Comparison of ENCODE assay signal across 27 cellular contexts in the genomic region with DNA sequence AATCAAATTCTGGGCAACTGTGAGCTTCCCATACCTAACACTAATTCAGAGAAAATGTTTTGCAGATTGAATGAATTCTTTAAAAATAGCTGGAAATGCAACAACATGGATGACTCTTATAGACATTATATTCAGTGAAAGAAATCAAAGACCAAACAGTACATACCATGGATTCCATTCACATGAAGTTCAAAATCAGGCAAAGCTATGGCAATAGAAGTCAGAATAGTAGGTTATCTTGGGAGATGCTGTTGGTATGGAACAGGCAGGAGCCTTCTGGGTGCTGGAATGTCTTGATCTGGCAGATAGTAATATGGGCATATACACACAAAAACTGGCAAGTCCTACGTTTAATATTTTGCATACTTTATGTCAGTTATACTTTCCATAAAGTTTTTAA. TPM values are rescaled to one million over a fixed set of nuclear protein-coding genes. Genes with fewer than 3 reads are reported as not detected.
DNase-seq lines count a peak whose midpoint lies in the region; ATAC-seq and TF ChIP-seq lines count a peak whose summit lies in the region.
"Had no signal": no experiment of that assay in that cellular context is flagged by ENCODE, and none has a peak within 500 bp of the region (broad histone marks: within the 10 kb centered on the region; RNA-seq: fewer than 3 reads in every experiment).

No MANE protein-coding gene starts in this region.

- H3K4ac ChIP-seq in IMR-90 (ENCODE audit: low read depth, low read length), result no peak overlapping the region

- no CpG with 5 or more reads among the region's 1 CpG for WGBS in IMR-90 (ENCODE audit: extremely low coverage in 2 of 2, insufficient read length in 1 of 2), 2 experiments
- 13 to 33% (median 21%) methylated on average over 1 of the region's 1 CpG for whole genome bisulfite sequencing in ovary, 3 donors

- H3K9ac ChIP-seq in IMR-90 (ENCODE audit: low read depth, low read length), result no peak overlapping the region

- BruUV-seq in IMR-90 (replicated peaks; lab: Mats Ljungman, UMichigan), result no TSS peak

- H2BK120ac ChIP-seq in IMR-90 (ENCODE audit: low read depth, low read length), result no peak overlapping the region; the same call in 1 of the 2 replicates

- H3K9me3 ChIP-seq in AG04450 (ENCODE audit: control insufficient read depth, insufficient read depth, low read length) (no peaks in the 10 kb centered on the region), IMR-90 (ENCODE audit: control insufficient read depth, insufficient read depth, low read length) (no peaks in the 10 kb centered on the region), ovary (no peaks in the 10 kb centered on the region)
- H3K9me3 ChIP-seq: gastroesophageal sphincter, right lobe of liver, upper lobe of left lung had no signal

- H2BK5ac ChIP-seq in IMR-90 (ENCODE audit: low read depth, low read length, poor library complexity, severe bottlenecking), result no peak overlapping the region

- no peak overlapping the region for H2AK9ac ChIP-seq in IMR-90 (replicated peaks; ENCODE audit: low read depth, low read length, poor library complexity)

- H3K4me1 ChIP-seq in IMR-90 (ENCODE audit: control insufficient read depth, insufficient read depth, low read length), result no peaks in the 10 kb centered on the region
- no peaks in the 10 kb centered on the region for H3K4me1 ChIP-seq in ovary (ENCODE audit: insufficient read depth)
- H3K4me1 ChIP-seq: gastroesophageal sphincter, right lobe of liver, upper lobe of left lung had no signal

- peak; percentile 95 for ATAC-seq in IMR-90 (ENCODE audit: low read depth)
- ATAC-seq in GM19463 (IDR thresholded peaks at IDR 0.05; ENCODE audit: unreplicated experiment), result no peak
- ATAC-seq: gastroesophageal sphincter; left lobe of liver; right lobe of liver; stimulated activated naive CD8-positive, alpha-beta T cell treated with anti-CD3 and anti-CD28 coated beads, Interleukin-15, amount 100 ng/mL, for 72 hours had no signal

- H3K79me1 ChIP-seq in IMR-90 (ENCODE audit: low read depth in 1 of 2, low read length in 2 of 2), result no peaks in the 10 kb centered on the region

- H2BK20ac ChIP-seq in IMR-90 (ENCODE audit: low read depth, low read length), result no peak overlapping the region

- DNase-seq in AG04450 (ENCODE audit: low read depth, low spot score) (peak; percentile 0), IMR-90 (peak; percentile 41), brain microvascular endothelial cell (peak; percentile 14), iris pigment epithelial cell (ENCODE audit: low read depth) (peak; percentile 49), H7 (no peak), HuH-7.5 (ENCODE audit: low spot score) (no peak), ovary (no peak)
- DNase-seq: activated CD4-positive, alpha-beta T cell treated with anti-CD3 and anti-CD28 coated beads for 48 hours; activated CD8-positive, alpha-beta memory T cell treated with anti-CD3 and anti-CD28 coated beads, Interleukin-2, amount 50 U/mL, for 48 hours; activated gamma-delta T cell; AML-193; amygdala; Kasumi-1; NCI-H1436; NCI-H345; NK-92 treated with Interleukin-12 subunit alpha and Interleukin-12 subunit beta, amount 100 ng/mL, for 24 hours; right lobe of liver; stimulated activated naive CD8-positive, alpha-beta T cell treated with anti-CD3 and anti-CD28 coated beads, Interleukin-15, amount 100 ng/mL, for 72 hours; SW 1271; upper lobe of left lung had no signal

- H4K91ac ChIP-seq in IMR-90 (ENCODE audit: insufficient read depth, low read depth, low read length), result no peak overlapping the region

- H4K20me1 ChIP-seq in IMR-90 (ENCODE audit: insufficient read depth, low read length), result no peaks in the 10 kb centered on the region

- H2AFZ ChIP-seq in IMR-90 (replicated peaks; ENCODE audit: low read length, poor library complexity), result no peak overlapping the region

- H3K56ac ChIP-seq in IMR-90 (ENCODE audit: extremely low read depth, insufficient read depth, low read length), result no peak overlapping the region

- H3K27me3 ChIP-seq in AG04450 (ENCODE audit: control insufficient read depth, insufficient read depth, low read length) (no peaks in the 10 kb centered on the region), IMR-90 (ENCODE audit: control insufficient read depth, insufficient read depth, low read length) (no peaks in the 10 kb centered on the region), brain microvascular endothelial cell (replicated peaks) (no peaks in the 10 kb centered on the region), H7 (ENCODE audit: control insufficient read depth, insufficient read depth, low read length) (no peaks in the 10 kb centered on the region), ovary (no peaks in the 10 kb centered on the region)
- H3K27me3 ChIP-seq: gastroesophageal sphincter, right lobe of liver, upper lobe of left lung had no signal

- CTCF ChIA-PET in AG04450 (lab: Charles Lee) (no interaction called here), IMR-90 (lab: Yijun Ruan, JAX) (interaction anchor here (0.7 kb wide), 1 partner anchor 36 kb away, joined by 3 read pairs; no protein-coding TSS in a partner anchor)

- intact Hi-C loops in IMR-90 (cut with micrococcal nuclease), result no loop called here
- intact Hi-C loops in ovary (cut with DNase I), result no loop called here

- in situ Hi-C loops in IMR-90 (cut with MboI; ENCODE audit: low sequenced_read_pairs) (no loop called here), brain microvascular endothelial cell (cut with HindIII; ENCODE audit: low pct_ligation_motif_present, low sequenced_read_pairs) (no loop called here)

- no peak overlapping the region for H4K5ac ChIP-seq in IMR-90 (ENCODE audit: low read depth, low read length)

- H3K4me3 ChIP-seq in AG04450 (ENCODE audit: low read depth, low read length) (no peak overlapping the region), IMR-90 (ENCODE audit: insufficient read depth, low read depth, low read length) (no peak overlapping the region), brain microvascular endothelial cell (ENCODE audit: low read depth, low read length) (no peak overlapping the region), H7 (ENCODE audit: insufficient read depth, low read depth, low read length) (no peak overlapping the region), ovary (no peak overlapping the region)
- H3K4me3 ChIP-seq: gastroesophageal sphincter, right lobe of liver, upper lobe of left lung had no signal

- H3K27ac ChIP-seq in AG04450 (ENCODE audit: low read depth, low read length) (no peak overlapping the region), IMR-90 (ENCODE audit: insufficient read depth, low read length) (no peak overlapping the region), brain microvascular endothelial cell (peak overlapping the region; percentile 25), ovary (no peak overlapping the region)
- H3K27ac ChIP-seq: gastroesophageal sphincter, right lobe of liver, upper lobe of left lung had no signal

- H3K9me1 ChIP-seq in IMR-90 (ENCODE audit: insufficient read depth, low read length), result no peaks in the 10 kb centered on the region

- H3K23ac ChIP-seq in IMR-90 (ENCODE audit: low read depth, low read length), result no peak overlapping the region

- POLR2A ChIA-PET in AG04450 (lab: Yijun Ruan, JAX), result no interaction called here
- POLR2A ChIA-PET in IMR-90 (lab: Charles Lee; ENCODE audit: unreplicated experiment), result no interaction called here

- TF ChIP-seq RAD21 in IMR-90 (IDR thresholded peaks at IDR 0.05; ENCODE audit: low read length), result no peak

- H3K18ac ChIP-seq in IMR-90 (ENCODE audit: low read depth, low read length), result no peak overlapping the region

- TF ChIP-seq CTCF in AG04450 (IDR thresholded peaks at IDR 0.05; ENCODE audit: low read depth, low read length) (no peak), IMR-90 (conservative IDR thresholded peaks at IDR 0.05; ENCODE audit: low read depth, low read length) (no peak), brain microvascular endothelial cell (IDR thresholded peaks at IDR 0.05; ENCODE audit: low read depth, low read length, missing control alignments) (no peak), ovary (IDR thresholded peaks at IDR 0.05) (no peak)

- peak overlapping the region; percentile 56; the same call in 1 of the 2 replicates for H3K4me2 ChIP-seq in IMR-90 (ENCODE audit: low read depth, low read length)

- H2BK15ac ChIP-seq in IMR-90 (ENCODE audit: low read depth, low read length), result no peak overlapping the region

- no peak overlapping the region for H4K8ac ChIP-seq in IMR-90 (ENCODE audit: low read depth in 2 of 2, low read length in 2 of 2)

- no peak overlapping the region for H3K14ac ChIP-seq in IMR-90 (replicated peaks; ENCODE audit: low read depth, low read length)

- no peaks in the 10 kb centered on the region for H3K36me3 ChIP-seq in IMR-90 (ENCODE audit: control insufficient read depth, insufficient read depth, low read length)
- no peaks in the 10 kb centered on the region for H3K36me3 ChIP-seq in brain microvascular endothelial cell (replicated peaks)
- no peaks in the 10 kb centered on the region for H3K36me3 ChIP-seq in H7 (replicated peaks; ENCODE audit: control insufficient read depth, insufficient read depth, low read length)
- H3K36me3 ChIP-seq in ovary, result no peaks in the 10 kb centered on the region
- H3K36me3 ChIP-seq: gastroesophageal sphincter, right lobe of liver, upper lobe of left lung had no signal

- dilution Hi-C loops in IMR-90 (cut with HindIII; ENCODE audit: low sequenced_read_pairs, unreplicated experiment), result no loop called here

- TF ChIP-seq POLR2A in IMR-90 (IDR thresholded peaks at IDR 0.05; ENCODE audit: low read depth, low read length) (no peak), ovary (IDR thresholded peaks at IDR 0.05) (no peak)

- no peak overlapping the region for H2AK5ac ChIP-seq in IMR-90 (ENCODE audit: low read depth, low read length)

- TF ChIP-seq EP300 in ovary (IDR thresholded peaks at IDR 0.05), result no peak

TF ChIP-seq in IMR-90, 13 proteins besides CTCF, POLR2A, EP300 and RAD21 (continues in another document):
- TF ChIP-seq, protein P1, sequence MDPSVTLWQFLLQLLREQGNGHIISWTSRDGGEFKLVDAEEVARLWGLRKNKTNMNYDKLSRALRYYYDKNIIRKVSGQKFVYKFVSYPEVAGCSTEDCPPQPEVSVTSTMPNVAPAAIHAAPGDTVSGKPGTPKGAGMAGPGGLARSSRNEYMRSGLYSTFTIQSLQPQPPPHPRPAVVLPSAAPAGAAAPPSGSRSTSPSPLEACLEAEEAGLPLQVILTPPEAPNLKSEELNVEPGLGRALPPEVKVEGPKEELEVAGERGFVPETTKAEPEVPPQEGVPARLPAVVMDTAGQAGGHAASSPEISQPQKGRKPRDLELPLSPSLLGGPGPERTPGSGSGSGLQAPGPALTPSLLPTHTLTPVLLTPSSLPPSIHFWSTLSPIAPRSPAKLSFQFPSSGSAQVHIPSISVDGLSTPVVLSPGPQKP (IDR thresholded peaks at IDR 0.05; ENCODE audit: borderline replicate concordance, low read depth, low read length), result no peak
- TF ChIP-seq MAZ (IDR thresholded peaks at IDR 0.05; ENCODE audit: borderline replicate concordance, low read depth, low read length) (no peak), RCOR1 (IDR thresholded peaks at IDR 0.05; ENCODE audit: insufficient replicate concordance, low read length) (no peak)

RNA-seq across cellular contexts. Expression of a gene that starts 25.5 kb away (rescaled TPM):
- not detected in 2 replicates for polyA plus RNA-seq in AG04450 (2011; rRNA removed)
- polyA minus RNA-seq in AG04450 (2011; rRNA and poly(A)+ RNA removed), result not detected in 2 replicates
- not detected in 2 replicates for total RNA-seq in IMR-90 (2012; rRNA removed)
- polyA plus RNA-seq in IMR-90 (2012; rRNA removed), result not detected in 2 replicates
- polyA plus RNA-seq in IMR-90 (2012; cell fraction: cytosol; rRNA removed), result not detected in 2 replicates
- not detected in 2 replicates for polyA plus RNA-seq in IMR-90 (2012; cell fraction: nucleus; rRNA removed; ENCODE audit: low replicate concordance)
- not detected in 2 replicates for total RNA-seq in H7 (2014; rRNA removed; shearing (Covaris generic))
- not detected for total RNA-seq in ovary
- not detected for polyA plus RNA-seq in ovary
- total RNA-seq: cerebellum, G401, HT-29, left lobe of liver, mucosa of gallbladder, right lobe of liver, upper lobe of left lung had no signal

Comparison
In these comparisons a context has a peak if more than half of its experiments do, and no peak if none do; other contexts are left out.
1. DNase-seq: peak in AG04450 (single experiment), IMR-90 (single experiment), brain microvascular endothelial cell (single experiment) and iris pigment epithelial cell (single experiment); none in H7 (single experiment), HuH-7.5 (single experiment) and ovary (0 of 5).